In genomic region chr5:112958774-112959088, GRCh38 we compare ENCODE assay signal across 15 cellular contexts. TPM values are rescaled to one million over a fixed set of nuclear protein-coding genes. Genes with fewer than 3 reads are reported as not detected.
DNase-seq lines count a peak whose midpoint lies in the region; ATAC-seq and TF ChIP-seq lines count a peak whose summit lies in the region.
"Had no signal": no experiment of that assay in that cellular context is flagged by ENCODE, and none has a peak within 500 bp of the region (broad histone marks: within the 10 kb centered on the region; RNA-seq: fewer than 3 reads in every experiment).

No MANE protein-coding gene starts in this region.

- TF ChIP-seq POLR2A in suprapubic skin (IDR thresholded peaks at IDR 0.05) = no peak

- CTCF ChIA-PET in PC-9 (lab: Charles Lee) = interaction anchor here (0.6 kb wide), 3 partner anchors 10 to 215 kb away, joined by 4 to 6 read pairs (median 4); partner anchors contain the start of gene REEP5

- peaks cover 29% of the 10 kb centered on the region for H3F3A ChIP-seq in PC-9 (ENCODE audit: insufficient read depth, low read depth)

- ATAC-seq in GM19023 (IDR thresholded peaks at IDR 0.05; ENCODE audit: unreplicated experiment) (no peak), GM21423 (IDR thresholded peaks at IDR 0.05; ENCODE audit: unreplicated experiment) (no peak)

- BruUV-seq in PC-9 (replicated peaks; lab: Mats Ljungman, UMichigan) = no TSS peak

- H3K4me2 ChIP-seq in PC-9 = peak overlapping the region; percentile 50

- POLR2A ChIA-PET in PC-9 (lab: Charles Lee; ENCODE audit: unreplicated experiment) = interaction anchor here (0.7 kb wide), 1 partner anchor 27 kb away, joined by 7 read pairs; no protein-coding TSS in a partner anchor

- 47% methylated on average over 1 of the region's 1 CpG for WGBS in suprapubic skin

- no peaks in the 10 kb centered on the region for H3K9me3 ChIP-seq in PC-9 (ENCODE audit: insufficient read depth, low read depth)
- H3K9me3 ChIP-seq in suprapubic skin = no peaks in the 10 kb centered on the region
- H3K9me3 ChIP-seq: sigmoid colon had no signal

- H3K9me2 ChIP-seq in PC-9 (ENCODE audit: insufficient read depth) = no peaks in the 10 kb centered on the region

- no peak for TF ChIP-seq EP300 in suprapubic skin (IDR thresholded peaks at IDR 0.05)

- no peaks in the 10 kb centered on the region for H3K36me3 ChIP-seq in PC-9 (ENCODE audit: low read depth)
- no peaks in the 10 kb centered on the region for H3K36me3 ChIP-seq in suprapubic skin
- H3K36me3 ChIP-seq: sigmoid colon had no signal

- intact Hi-C loops in PC-9 (cut with micrococcal nuclease; ENCODE audit: unreplicated experiment) = loop anchor here (1.0 to 5.0 kb wide), 2 partner anchors 37 to 81 kb away; no protein-coding TSS in a partner anchor

- H3K4me1 ChIP-seq in PC-9 (replicated peaks; ENCODE audit: insufficient read depth) (peaks cover 49% of the 10 kb centered on the region), suprapubic skin (peaks cover 31% of the 10 kb centered on the region)

- H3K4me3 ChIP-seq in PC-9 (no peak overlapping the region), fibroblast of pulmonary artery (replicated peaks; ENCODE audit: low read depth, low read length) (peak overlapping the region; percentile 15), suprapubic skin (no peak overlapping the region)
- H3K4me3 ChIP-seq: sigmoid colon had no signal

- H3K27me3 ChIP-seq in PC-9 (ENCODE audit: insufficient read depth, low read depth) = no peaks in the 10 kb centered on the region
- no peaks in the 10 kb centered on the region for H3K27me3 ChIP-seq in suprapubic skin
- H3K27me3 ChIP-seq: sigmoid colon had no signal

- H3K79me2 ChIP-seq in PC-9 (ENCODE audit: low read depth) = no peaks in the 10 kb centered on the region

- TF ChIP-seq CTCF in PC-9 (conservative IDR thresholded peaks at IDR 0.05) (no peak), fibroblast of pulmonary artery (IDR thresholded peaks at IDR 0.05; ENCODE audit: low read length, missing control alignments) (no peak), suprapubic skin (IDR thresholded peaks at IDR 0.05) (no peak)

- DNase-seq in NCI-H2171 treated with DMSO at 0.1 percent for 48 hours (lab: John Stamatoyannopoulos, UW) (peak; percentile 72), NCI-H2171 (lab: John Stamatoyannopoulos, UW) (no peak), PC-9 (no peak), fibroblast of pulmonary artery (ENCODE audit: low read depth) (no peak), suprapubic skin (ENCODE audit: low spot score in 2 of 2) (no peak), dedifferentiated amniotic fluid mesenchymal stem cell (ENCODE audit: extremely low spot score) (no peak)
- DNase-seq: activated CD4-positive, alpha-beta T cell treated with anti-CD3 and anti-CD28 coated beads, Interleukin-2, amount 50 U/mL, for 4 hours; activated effector memory CD4-positive, alpha-beta T cell treated with Interleukin-2 at 50 U/mL for 16 hours; Caco-2; naive thymus-derived CD4-positive, alpha-beta T cell; NCI-H1092; stimulated activated naive CD8-positive, alpha-beta T cell treated with anti-CD3 and anti-CD28 coated beads, Interleukin-15, amount 100 ng/mL, for 72 hours had no signal

- H3K27ac ChIP-seq in PC-9 (peak overlapping the region; percentile 63), suprapubic skin (peak overlapping the region; percentile 25)

- no peak overlapping the region for H2AFZ ChIP-seq in PC-9

- no peaks in the 10 kb centered on the region for H4K20me1 ChIP-seq in PC-9 (ENCODE audit: insufficient read depth)

RNA-seq across cellular contexts. Expression of gene DCP2, which starts 17.9 kb away (rescaled TPM):
- total RNA-seq in PC-9 (2021) (40.0 and 45.6 TPM in 2 replicates), suprapubic skin (10 to 100 TPM; 11.3 to 45.5 (median 23.0) TPM)

RNA-seq across cellular contexts. Expression of gene REEP5, which starts 36.7 kb away (rescaled TPM):
- total RNA-seq in PC-9 (2021) (45.2 and 53.6 TPM in 2 replicates), suprapubic skin (10 to 100 TPM; 65.7 to 91.6 (median 79.0) TPM)
